In genomic region chr3:16264174-16264707, GRCh38 we compare ENCODE assay signal across 8 cellular contexts. TPM values are rescaled to one million over a fixed set of nuclear protein-coding genes. Genes with fewer than 3 reads are reported as not detected.
A peak's percentile ranks its signal among the peaks of the same experiment; 100 is the strongest.
DNase-seq lines count a peak whose midpoint lies in the region; ATAC-seq, FAIRE-seq and TF ChIP-seq lines count a peak whose summit lies in the region.

No MANE protein-coding gene starts in this region.

- CTCF ChIA-PET in K562 (lab: Yijun Ruan, JAX; ENCODE audit: low intra/inter-chr PET ratio) = interaction anchor here (0.5 kb wide), 1 partner anchor 1485 kb away, joined by 3 read pairs; no protein-coding TSS in a partner anchor

- no peaks in the 10 kb centered on the region for H3K9me1 ChIP-seq in K562 (ENCODE audit: control insufficient read depth, insufficient read depth, low read length)

- FAIRE-seq in K562 (lab: Jason Lieb, UNC) = no peak

- no peak for TF ChIP-seq CTCF in K562 (IDR thresholded peaks at IDR 0.05 in 2 of 3, conservative IDR thresholded peaks at IDR 0.05 in 1 of 3; ENCODE audit: insufficient read depth in 2 of 3, low read depth in 1 of 3, low read length in 3 of 3)
- TF ChIP-seq CTCF in mesothelial cell of epicardium (IDR thresholded peaks at IDR 0.05; ENCODE audit: unreplicated experiment) = no peak
- no peak for TF ChIP-seq CTCF in GM13976 (IDR thresholded peaks at IDR 0.05; ENCODE audit: borderline replicate concordance, control extremely low read depth, extremely low read depth, insufficient read depth, missing control alignments)

- intact Hi-C loops in K562 (cut with micrococcal nuclease) = no loop called here

- TF ChIP-seq EP300 in K562 (IDR thresholded peaks at IDR 0.05; ENCODE audit: low read length) = no peak

- peaks cover 50% of the 10 kb centered on the region for H3K36me3 ChIP-seq in K562 (ENCODE audit: control insufficient read depth, insufficient read depth, low read length)

- ATAC-seq in GM18517 (IDR thresholded peaks at IDR 0.05; ENCODE audit: unreplicated experiment) = peak; percentile 8
- ATAC-seq in HG03460 (IDR thresholded peaks at IDR 0.05; ENCODE audit: unreplicated experiment) = peak; percentile 3
- ATAC-seq in K562 = peak; percentile 86
- ATAC-seq in HG02763 (IDR thresholded peaks at IDR 0.05; ENCODE audit: unreplicated experiment) = no peak

- DNase-seq in K562 (ENCODE audit: extremely low read depth in 1 of 4, low spot score in 3 of 4) (peak in 2 of 4 experiments; percentile 51 to 87), mesothelial cell of epicardium (ENCODE audit: low spot score in 2 of 2, unreplicated experiment in 2 of 2) (no peak), NCI-H2227 (lab: John Stamatoyannopoulos, UW; ENCODE audit: unreplicated experiment) (no peak), SHP77 treated with DMSO at 0.1 percent for 48 hours (lab: John Stamatoyannopoulos, UW) (no peak), GM13976 (ENCODE audit: low spot score) (no peak)

- no peaks in the 10 kb centered on the region for H3K9me3 Mint-ChIP-seq in mesothelial cell of epicardium

- H3K4me3 Mint-ChIP-seq in mesothelial cell of epicardium = peak overlapping the region; percentile 99

- BruUV-seq in K562 (replicated peaks; lab: Mats Ljungman, UMichigan) = TSS peak; percentile 71

- H3K9ac ChIP-seq in K562 (ENCODE audit: insufficient read depth in 1 of 2, low read depth in 2 of 2, low read length in 2 of 2) = peak overlapping the region; percentile 95

- no peak for TF ChIP-seq RAD21 in K562 (CRISPR knock-in tag; conservative IDR thresholded peaks at IDR 0.05 in 1 of 2, IDR thresholded peaks at IDR 0.05 in 1 of 2)

- H3K4me3 ChIP-seq in K562 = peak overlapping the region; percentile 79

- peaks cover 5% of the 10 kb centered on the region for H3K36me3 Mint-ChIP-seq in mesothelial cell of epicardium

- H3K79me2 ChIP-seq in K562 (ENCODE audit: control insufficient read depth, insufficient read depth, low read length) = peaks cover 70% of the 10 kb centered on the region

- POLR2A ChIA-PET in K562 (lab: Yijun Ruan, JAX) = interaction anchor here (0.6 to 2.5 kb wide), 14 partner anchors 9 to 189 kb away, joined by 3 to 11 read pairs (median 4); no protein-coding TSS in a partner anchor

- 0 out of 2 replicates have a peak, but pooled peaks cover 10% of the 10 kb centered on the region for H4K20me1 ChIP-seq in K562 (replicated peaks; ENCODE audit: control insufficient read depth, insufficient read depth, low read length)

- TF ChIP-seq POLR2A in K562 (conservative IDR thresholded peaks at IDR 0.05) = no peak; the same call in 1 of the 2 replicates

- H3K9me3 ChIP-seq in K562 (replicated peaks; ENCODE audit: control insufficient read depth, insufficient read depth, low read depth, low read length) = no peaks in the 10 kb centered on the region

- peak overlapping the region; percentile 97 for H3K4me2 ChIP-seq in K562 (ENCODE audit: insufficient read depth, low read length)

- H3K4me1 ChIP-seq in K562 (replicated peaks in 1 of 2; ENCODE audit: control insufficient read depth in 2 of 2, insufficient read depth in 2 of 2, low read length in 2 of 2) = peaks cover 7 to 10% of the 10 kb centered on the region in 2 experiments; a peak in 4 of 5 replicates

- peaks cover 25% of the 10 kb centered on the region for H3K4me1 Mint-ChIP-seq in mesothelial cell of epicardium

- under 1% methylated on average over 21 of the region's 21 CpGs for WGBS in K562 (ENCODE audit: insufficient coverage, low coverage, missing lambda C conversion rate)

- peak overlapping the region; percentile 81 for H3K27ac ChIP-seq in K562 (ENCODE audit: extremely low read depth, low read depth, low read length)

- H3K27me3 Mint-ChIP-seq in mesothelial cell of epicardium (ENCODE audit: low read depth) = no peaks in the 10 kb centered on the region

- H2AFZ ChIP-seq in K562 (ENCODE audit: low read depth, low read length) = peak overlapping the region; percentile 95

- H3K27me3 ChIP-seq in K562 (ENCODE audit: control insufficient read depth in 2 of 2, insufficient read depth in 2 of 2, low read length in 2 of 2) = no peaks in the 10 kb centered on the region

- H3K27ac Mint-ChIP-seq in mesothelial cell of epicardium = peak overlapping the region; percentile 100

- in situ Hi-C loops in K562 (cut with MboI) = no loop called here
- in situ Hi-C loops in GM13976 (cut with MboI; ENCODE audit: low sequenced_read_pairs, unreplicated experiment) = no loop called here

TF ChIP-seq in K562, 482 proteins besides CTCF, POLR2A, EP300 and RAD21 (continues in another document):
- TF ChIP-seq ZNF561 (CRISPR knock-in tag; conservative IDR thresholded peaks at IDR 0.05) = no peak
- no peak for TF ChIP-seq FOXJ2 (tag; IDR thresholded peaks at IDR 0.05)
- 0 out of 4 replicates have a peak, but pooled peaks of 1 of the 2 experiments have one; percentile 1 for TF ChIP-seq MAZ (CRISPR knock-in tag; conservative IDR thresholded peaks at IDR 0.05 in 1 of 2, IDR thresholded peaks at IDR 0.05 in 1 of 2)
- no peak for TF ChIP-seq ZFP30 (CRISPR knock-in tag; IDR thresholded peaks at IDR 0.05; ENCODE audit: borderline replicate concordance)
- no peak for TF ChIP-seq SRSF7 (optimal IDR thresholded peaks at IDR 0.05; ENCODE audit: low read depth, low read length)
- TF ChIP-seq MEF2A (IDR thresholded peaks at IDR 0.05; ENCODE audit: control insufficient read depth, low read depth, low read length) = no peak
- 0 out of 2 replicates have a peak, but pooled peaks have one; percentile 31 for TF ChIP-seq SMARCA4 (IDR thresholded peaks at IDR 0.05)
- TF ChIP-seq ZHX1 (conservative IDR thresholded peaks at IDR 0.05; ENCODE audit: low read length) = no peak
- no peak for TF ChIP-seq CBFA2T2 (conservative IDR thresholded peaks at IDR 0.05)
- TF ChIP-seq HNRNPH1 (optimal IDR thresholded peaks at IDR 0.05; ENCODE audit: low read depth, low read length) = no peak
- TF ChIP-seq ZNF263 (CRISPR knock-in tag; IDR thresholded peaks at IDR 0.05; ENCODE audit: borderline replicate concordance) = 0 out of 2 replicates have a peak, but pooled peaks have one; percentile 35

RNA-seq across cellular contexts. Expression of gene DPH3, which starts 0.5 kb away (rescaled TPM):
- 3.7 and 8.1 TPM in 2 replicates for total RNA-seq in K562 (2011; cell fraction: chromatin; rRNA removed; ENCODE audit: low replicate concordance)
- 3.0 and 3.2 TPM in 2 replicates for total RNA-seq in K562 (2011; cell fraction: nucleolus; rRNA removed)
- total RNA-seq in K562 (2011; cell fraction: nucleoplasm; rRNA removed) = 6.1 and 11.6 TPM in 2 replicates
- total RNA-seq in K562 (2014; rRNA removed) (15.9 and 16.0 TPM in 2 replicates), K562 (2014; rRNA removed; fragmentation: Illumina TruSeq; extraction: Trizol) (32.8 and 34.2 TPM in 2 replicates), K562 (2015; rRNA removed; fragmentation: Illumina TruSeq; extraction: Trizol) (26.9 and 30.3 TPM in 2 replicates), K562 (2021) (44.0 and 46.0 TPM in 2 replicates), mesothelial cell of epicardium (15.4 to 19.3 TPM (median 17.2 TPM) in 3 replicates)
- polyA plus RNA-seq in K562 (2011; rRNA removed) (48.3 and 62.7 TPM in 2 replicates), K562 (2014; fragmentation: Illumina TruSeq; extraction: Trizol) (36.6 and 38.7 TPM in 2 replicates), K562 (2014; fragmentation: Nextera tagmentation; extraction: Ambion mirVana) (100 to 1,000 TPM; 131 TPM), K562 (2014; rRNA removed) (27.2 and 28.3 TPM in 2 replicates)
- 8.6 and 12.8 TPM in 2 replicates for polyA plus RNA-seq in K562 (2011; cell fraction: cytosol; rRNA removed)
- 5.3 and 11.8 TPM in 2 replicates for polyA plus RNA-seq in K562 (2011; cell fraction: nucleus; rRNA removed)
- polyA plus RNA-seq in K562 (2012) = 26.1 and 35.0 TPM in 2 replicates
- 24.8 and 26.0 TPM in 2 replicates for polyA minus RNA-seq in K562 (2011; rRNA and poly(A)+ RNA removed)
- 11.1 and 12.0 TPM in 2 replicates for polyA minus RNA-seq in K562 (2011; cell fraction: cytosol; rRNA and poly(A)+ RNA removed)
- 5.1 and 9.1 TPM in 2 replicates for polyA minus RNA-seq in K562 (2011; cell fraction: nucleus; rRNA and poly(A)+ RNA removed)

RNA-seq across cellular contexts. Expression of gene OXNAD1, which starts 0.8 kb away (rescaled TPM):
- total RNA-seq in K562 (2011; cell fraction: chromatin; rRNA removed; ENCODE audit: low replicate concordance) = 95.1 and 114 TPM in 2 replicates
- 55.7 and 63.8 TPM in 2 replicates for total RNA-seq in K562 (2011; cell fraction: nucleolus; rRNA removed)
- 70.1 and 91.8 TPM in 2 replicates for total RNA-seq in K562 (2011; cell fraction: nucleoplasm; rRNA removed)
- total RNA-seq in K562 (2014; rRNA removed) (41.2 and 41.6 TPM in 2 replicates), K562 (2014; rRNA removed; fragmentation: Illumina TruSeq; extraction: Trizol) (43.6 and 49.4 TPM in 2 replicates), K562 (2015; rRNA removed; fragmentation: Illumina TruSeq; extraction: Trizol) (37.7 and 41.1 TPM in 2 replicates), K562 (2021) (38.9 and 40.9 TPM in 2 replicates), mesothelial cell of epicardium (10.6 to 13.2 TPM (median 12.3 TPM) in 3 replicates)
- polyA plus RNA-seq in K562 (2011; rRNA removed) (35.5 and 44.4 TPM in 2 replicates), K562 (2014; fragmentation: Illumina TruSeq; extraction: Trizol) (42.9 and 44.1 TPM in 2 replicates), K562 (2014; fragmentation: Nextera tagmentation; extraction: Ambion mirVana) (10 to 100 TPM; 12.8 to 14.5 TPM), K562 (2014; rRNA removed) (33.0 and 38.2 TPM in 2 replicates)
- polyA plus RNA-seq in K562 (2011; cell fraction: cytosol; rRNA removed) = 19.0 and 27.9 TPM in 2 replicates
- 38.4 and 44.0 TPM in 2 replicates for polyA plus RNA-seq in K562 (2011; cell fraction: nucleus; rRNA removed)
- polyA plus RNA-seq in K562 (2012) = 25.3 and 33.7 TPM in 2 replicates
- 63.7 and 64.9 TPM in 2 replicates for polyA minus RNA-seq in K562 (2011; rRNA and poly(A)+ RNA removed)
- 19.3 and 23.3 TPM in 2 replicates for polyA minus RNA-seq in K562 (2011; cell fraction: cytosol; rRNA and poly(A)+ RNA removed)
- 54.3 and 94.4 TPM in 2 replicates for polyA minus RNA-seq in K562 (2011; cell fraction: nucleus; rRNA and poly(A)+ RNA removed)
